In genomic region chrX:37057572-37057971, GRCh38 we compare ENCODE assay signal across 16 cellular contexts. TPM values are rescaled to one million over a fixed set of nuclear protein-coding genes. Genes with fewer than 3 reads are reported as not detected.
"Had no signal": no experiment of that assay in that cellular context is flagged by ENCODE, and none has a peak within 500 bp of the region (broad histone marks: within the 10 kb centered on the region; RNA-seq: fewer than 3 reads in every experiment).

No MANE protein-coding gene starts in this region.

RNA-seq across cellular contexts. Expression of gene FAM47C, which starts 49.4 kb away (rescaled TPM):
- total RNA-seq: activated CD4-positive, alpha-beta memory T cell treated with anti-CD3 and anti-CD28 coated beads, Interleukin-2, amount 10 ng/mL, durations not matched to agents 7 days and 5 days; activated CD4-positive, alpha-beta T cell treated with anti-CD3 and anti-CD28 coated beads for 36 hours; activated CD4-positive, alpha-beta T cell treated with anti-CD3 and anti-CD28 coated beads, Interleukin-2, amount 10 ng/mL, durations not matched to agents 7 days and 5 days; activated CD8-positive, alpha-beta memory T cell treated with anti-CD3 and anti-CD28 coated beads, Interleukin-2, amount 10 ng/mL, durations not matched to agents 7 days and 5 days; activated CD8-positive, alpha-beta T cell treated with anti-CD3 and anti-CD28 coated beads, Interleukin-2, amount 10 ng/mL, durations not matched to agents 7 days and 5 days; activated naive CD8-positive, alpha-beta T cell treated with anti-CD3 and anti-CD28 coated beads, Interleukin-2, amount 10 ng/mL, durations not matched to agents 7 days and 5 days; activated T-helper 2 cell treated with anti-CD3 and anti-CD28 coated beads, Interferon-gamma antibody, Interleukin-2, Interleukin-4, amounts not matched to agents 10 μg/mL and 5 μg/mL and 100 μg/mL, durations not matched to agents 14 hours and 24 hours and 36 hours; ascending aorta; cardiac septum; cerebellum; T-cell; T-helper 1 cell treated with Interleukin-12 subunit alpha and Interleukin-12 subunit beta and Interleukin-4 antibody, amounts not matched to agents 30 ng/mL and 1 ng/mL, for 36 hours; T-helper 17 cell; T-helper 2 cell treated with Interferon-gamma antibody and Interleukin-4, amounts not matched to agents 100 ng/mL and 5 ng/mL, for 36 hours; WTC11 had no signal
- polyA plus RNA-seq: adipose tissue had no signal
